ENCODE assay signal across 17 cellular contexts in the genomic region with DNA sequence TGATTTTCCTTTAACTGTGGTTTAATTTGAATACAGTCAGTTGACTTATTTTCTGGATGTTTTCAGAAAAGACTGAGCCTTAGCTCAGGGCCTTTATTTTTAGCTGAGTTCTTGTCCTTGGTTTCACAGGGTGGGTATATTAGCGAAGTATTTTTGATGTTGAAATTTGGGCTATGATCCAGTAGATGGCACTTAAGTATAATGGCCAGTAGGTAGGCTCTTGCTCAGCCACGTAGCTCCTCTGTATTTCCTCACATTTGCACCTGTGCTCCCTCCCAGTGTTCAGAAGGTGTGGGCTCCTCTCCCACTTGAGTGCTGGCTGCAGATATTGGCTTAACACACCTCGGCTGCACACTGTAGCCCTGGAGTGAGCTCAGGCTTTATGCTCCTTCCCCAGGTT.
"Had no signal": no experiment of that assay in that cellular context is flagged by ENCODE, and none has a peak within 500 bp of the region (broad histone marks: within the 10 kb centered on the region; RNA-seq: fewer than 3 reads in every experiment).

No MANE protein-coding gene starts in this region.

- H3K4me3 ChIP-seq: hepatocyte, left ventricle myocardium inferior, neural progenitor cell, sigmoid colon, smooth muscle cell, testis, vagina had no signal

- DNase-seq: activated T-cell treated with anti-CD3 and anti-CD28 coated beads, Interleukin-2, amount 50 U/mL, for 24 hours; brain microvascular endothelial cell; central memory CD4-positive, alpha-beta T cell; dermis blood vessel endothelial cell; effector CD8-positive, alpha-beta T cell; foreskin melanocyte; left ventricle myocardium inferior; naive thymus-derived CD8-positive, alpha-beta T cell; sigmoid colon; stimulated activated CD4-positive, alpha-beta T cell treated with anti-CD3 and anti-CD28 coated beads, Interleukin-15, amount 100 ng/mL, for 24 hours; stimulated activated naive CD4-positive, alpha-beta T cell; testis; trophoblast cell had no signal
